ENCODE assay signal across 1 cellular context in the genomic region with DNA sequence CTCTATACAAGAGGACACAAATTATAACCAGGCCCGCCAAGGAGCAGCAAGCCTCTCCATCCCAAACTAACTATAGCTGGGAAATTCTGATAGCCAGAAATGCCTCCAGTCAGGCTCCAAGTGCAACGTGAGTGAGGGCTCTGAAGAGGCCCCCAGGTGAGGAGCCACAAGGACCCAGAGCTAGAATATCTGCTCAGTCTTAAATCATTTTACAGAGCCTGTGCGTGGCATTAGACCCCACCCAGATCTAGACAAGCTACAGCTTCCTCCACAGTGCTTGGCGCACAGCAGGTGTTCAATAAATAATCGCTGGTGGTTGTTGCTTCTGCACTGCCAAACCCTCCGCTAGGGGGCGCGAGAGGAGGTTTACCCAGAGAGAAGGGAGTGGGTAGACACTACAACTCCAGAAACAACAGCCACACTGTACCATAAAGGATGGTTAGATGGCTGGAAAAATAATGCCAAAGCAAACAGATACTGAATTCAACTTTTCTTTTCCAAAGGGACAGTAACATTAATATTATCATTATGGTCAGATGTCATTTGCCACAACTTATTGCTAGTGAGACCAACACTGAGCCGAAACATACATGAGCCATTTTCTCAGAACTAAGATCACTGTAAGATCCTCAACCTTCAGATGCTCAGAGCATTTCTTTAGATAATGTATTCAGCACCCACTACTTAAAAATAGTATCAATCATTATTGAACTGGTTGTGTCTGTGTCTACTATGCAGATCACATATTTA.
TF ChIP-seq lines count a peak whose summit lies in the region.

No MANE protein-coding gene starts in this region.

TF ChIP-seq in A549, 52 proteins besides CTCF, POLR2A, EP300 and RAD21 (continued from another document):
- TF ChIP-seq, protein P1, sequence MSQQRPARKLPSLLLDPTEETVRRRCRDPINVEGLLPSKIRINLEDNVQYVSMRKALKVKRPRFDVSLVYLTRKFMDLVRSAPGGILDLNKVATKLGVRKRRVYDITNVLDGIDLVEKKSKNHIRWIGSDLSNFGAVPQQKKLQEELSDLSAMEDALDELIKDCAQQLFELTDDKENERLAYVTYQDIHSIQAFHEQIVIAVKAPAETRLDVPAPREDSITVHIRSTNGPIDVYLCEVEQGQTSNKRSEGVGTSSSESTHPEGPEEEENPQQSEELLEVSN (IDR thresholded peaks at IDR 0.05; ENCODE audit: borderline replicate concordance, low read depth): no peak
- no peak for TF ChIP-seq CHD4 (IDR thresholded peaks at IDR 0.05; ENCODE audit: borderline replicate concordance)
